ENCODE assay signal across 14 cellular contexts in the genomic region with DNA sequence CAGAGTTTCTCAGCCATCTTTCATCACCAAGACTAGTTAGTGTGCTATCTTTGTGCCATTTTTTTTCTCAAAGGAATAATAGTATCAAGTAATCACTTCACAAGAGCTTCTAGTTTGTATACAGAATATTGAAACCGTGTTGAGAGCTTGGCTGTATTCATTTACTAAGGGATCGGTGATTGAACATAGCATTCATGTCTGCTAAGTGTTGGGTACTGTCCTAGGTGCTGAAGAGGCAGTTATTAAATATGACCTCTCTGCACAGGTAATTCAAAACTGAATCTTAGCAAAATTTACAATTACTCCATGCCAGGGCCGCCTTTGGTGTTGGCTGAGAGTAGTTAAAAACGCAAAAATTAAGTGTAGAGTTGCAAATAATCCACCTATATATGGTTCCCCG.
DNase-seq lines count a peak whose midpoint lies in the region; ATAC-seq and TF ChIP-seq lines count a peak whose summit lies in the region.
"Had no signal": no experiment of that assay in that cellular context is flagged by ENCODE, and none has a peak within 500 bp of the region (broad histone marks: within the 10 kb centered on the region; RNA-seq: fewer than 3 reads in every experiment).

No MANE protein-coding gene starts in this region.

- TF ChIP-seq EP300 in Ishikawa (IDR thresholded peaks at IDR 0.05; ENCODE audit: borderline replicate concordance) = no peak

- in situ Hi-C loops in T47D (cut with HindIII; ENCODE audit: low pct_unique_long_range_greater_than_20kb, low sequenced_read_pairs) = no loop called here

- peak; percentile 19 for DNase-seq in OCI-M1 (lab: John Stamatoyannopoulos, UW)
- DNase-seq in T47D (ENCODE audit: low read depth in 1 of 2, low spot score in 1 of 2) = peak; percentile 33 to 72
- peak; percentile 14 for DNase-seq in myocyte (ENCODE audit: low read depth)
- no peak for DNase-seq in T1000 (lab: John Stamatoyannopoulos, UW)
- no peak for DNase-seq in NCI-H345 treated with DMSO at 0.1 percent for 48 hours (lab: John Stamatoyannopoulos, UW; ENCODE audit: unreplicated experiment)
- DNase-seq: activated CD4-positive, CD25-positive, alpha-beta regulatory T cell; cerebellar nuclear complex; DMS 273 treated with DMSO at 0.1 percent for 48 hours; NCI-H187 treated with DMSO at 0.1 percent for 48 hours; PC-9; stimulated activated CD4-positive, alpha-beta T cell treated with anti-CD3 and anti-CD28 coated beads, Interleukin-15, amount 100 ng/mL, for 24 hours; stimulated activated naive CD4-positive, alpha-beta T cell treated with Interleukin-2 at 50 U/mL for 16 hours had no signal

- no peak for ATAC-seq in HG03135 (IDR thresholded peaks at IDR 0.05; ENCODE audit: unreplicated experiment)

- TF ChIP-seq RAD21 in Ishikawa (IDR thresholded peaks at IDR 0.05; ENCODE audit: low read depth) = no peak

TF ChIP-seq in Ishikawa, 13 proteins besides CTCF, POLR2A, EP300 and RAD21:
- TF ChIP-seq CEBPB (IDR thresholded peaks at IDR 0.05) (no peak), NFIC (IDR thresholded peaks at IDR 0.05) (no peak), REST (IDR thresholded peaks at IDR 0.05; ENCODE audit: low read depth) (peak; percentile 86), TEAD4 (IDR thresholded peaks at IDR 0.05) (no peak), MAX (IDR thresholded peaks at IDR 0.05) (no peak)
TF ChIP-seq in Ishikawa: peak in this region for 1.

Comparison
In these comparisons a context has a peak if more than half of its experiments do, and no peak if none do; other contexts are left out.
1. DNase-seq: peak in OCI-M1 (single experiment), T47D (2 of 2) and myocyte (single experiment); none in T1000 (single experiment) and NCI-H345 treated with DMSO at 0.1 percent for 48 hours (single experiment).